8 cellular contexts compared by ENCODE assay signal in the genomic region with DNA sequence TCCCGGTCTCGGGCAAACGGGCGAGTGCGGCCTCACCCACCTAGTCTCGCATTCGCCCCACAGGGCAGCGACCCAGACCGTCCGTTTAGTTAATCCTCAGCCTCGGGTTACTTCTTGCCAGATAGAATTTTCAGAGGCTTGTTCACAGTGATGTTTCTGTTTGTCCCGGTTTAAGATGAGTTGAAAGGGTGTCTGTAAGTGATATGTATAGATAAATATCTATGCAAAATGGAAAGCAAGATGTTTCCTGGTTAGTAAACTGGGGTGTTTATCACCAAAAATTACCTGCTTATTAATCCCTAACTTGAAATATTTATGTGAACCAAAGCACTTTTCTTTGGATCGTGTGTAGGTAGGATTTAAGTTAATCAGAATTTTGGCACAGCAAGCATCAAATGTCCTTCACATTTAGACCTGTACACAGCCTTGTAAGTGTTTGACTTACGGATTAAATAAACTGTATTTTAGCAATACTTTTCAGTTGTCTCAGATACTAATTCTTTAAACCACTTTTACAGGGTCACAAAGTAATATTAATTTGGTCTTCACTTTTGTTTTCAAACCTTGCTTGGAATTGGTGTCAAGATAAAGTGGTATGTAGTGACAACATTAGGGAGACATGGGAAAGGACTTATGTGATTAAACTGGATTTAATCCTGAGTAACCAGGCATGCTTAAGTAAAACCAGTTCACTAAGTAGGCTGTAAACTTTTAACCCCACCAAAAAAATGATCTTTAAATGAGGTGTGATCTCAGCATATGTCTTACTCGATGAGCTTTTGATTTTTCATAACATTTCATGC. TPM values are rescaled to one million over a fixed set of nuclear protein-coding genes. Genes with fewer than 3 reads are reported as not detected.
DNase-seq lines count a peak whose midpoint lies in the region; ATAC-seq and TF ChIP-seq lines count a peak whose summit lies in the region.

No MANE protein-coding gene starts in this region.

- peak overlapping the region; percentile 97 to 99 (median 98) for H3K4me3 Mint-ChIP-seq in naive B cell

- ATAC-seq in naive B cell (ENCODE audit: low read depth in 2 of 2), result no peak
- ATAC-seq in GM18502 (IDR thresholded peaks at IDR 0.05; ENCODE audit: poor library complexity, unreplicated experiment), result no peak

- DNase-seq in SIG-M5 treated with dmso at 0.1 percent for 504 hours (lab: John Stamatoyannopoulos, UW; ENCODE audit: unreplicated experiment) (peak; percentile 43), SIG-M5 (lab: John Stamatoyannopoulos, UW) (no peak), naive B cell (no peak), medulla oblongata (ENCODE audit: extremely low spot score) (no peak)
- no peak for DNase-seq in stimulated activated CD4-positive, alpha-beta T cell treated with anti-CD3 and anti-CD28 coated beads, Interleukin-4, amount 100 ng/mL, for 1 hour

- peaks cover 29 to 43% (median 39%) of the 10 kb centered on the region in 3 donors for H3K4me1 Mint-ChIP-seq in naive B cell

- peaks cover 9% of the 10 kb centered on the region for H3K4me1 ChIP-seq in ectodermal cell (ENCODE audit: control insufficient read depth, insufficient read depth, low read length)

- no peaks in the 10 kb centered on the region for H3K27me3 ChIP-seq in ectodermal cell (ENCODE audit: control insufficient read depth, insufficient read depth, low read length, poor library complexity, severe bottlenecking)

- peak overlapping the region; percentile 97 for H3K27ac ChIP-seq in ectodermal cell (ENCODE audit: insufficient read depth, low read depth, low read length, poor library complexity, severe bottlenecking)

- H3K27me3 Mint-ChIP-seq in naive B cell, result no peaks in the 10 kb centered on the region

- peaks cover 0 to 5% of the 10 kb centered on the region in 2 donors for H3K36me3 Mint-ChIP-seq in naive B cell

- H3K9me3 Mint-ChIP-seq in naive B cell, result no peaks in the 10 kb centered on the region

- 3 to 4% methylated on average over 13 to 14 of the region's 15 CpGs for WGBS in ectodermal cell, 2 experiments

- peak overlapping the region; percentile 86 to 99 (median 92) for H3K27ac Mint-ChIP-seq in naive B cell

- peak overlapping the region; percentile 95 for H3K4me3 ChIP-seq in ectodermal cell (ENCODE audit: insufficient read depth, low read depth, low read length)

- H3K36me3 ChIP-seq in ectodermal cell (ENCODE audit: control insufficient read depth, insufficient read depth, low read length), result peaks cover 3% of the 10 kb centered on the region

- no peaks in the 10 kb centered on the region for H3K9me3 ChIP-seq in ectodermal cell (ENCODE audit: control insufficient read depth, low read length)

TF ChIP-seq in PFSK-1, 5 proteins besides CTCF, POLR2A, EP300 and RAD21:
- TF ChIP-seq SIN3A (IDR thresholded peaks at IDR 0.05; ENCODE audit: borderline replicate concordance, insufficient read depth, low read length), result 0 out of 2 replicates have a peak, but pooled peaks have one; percentile 55
- TF ChIP-seq, protein P1, sequence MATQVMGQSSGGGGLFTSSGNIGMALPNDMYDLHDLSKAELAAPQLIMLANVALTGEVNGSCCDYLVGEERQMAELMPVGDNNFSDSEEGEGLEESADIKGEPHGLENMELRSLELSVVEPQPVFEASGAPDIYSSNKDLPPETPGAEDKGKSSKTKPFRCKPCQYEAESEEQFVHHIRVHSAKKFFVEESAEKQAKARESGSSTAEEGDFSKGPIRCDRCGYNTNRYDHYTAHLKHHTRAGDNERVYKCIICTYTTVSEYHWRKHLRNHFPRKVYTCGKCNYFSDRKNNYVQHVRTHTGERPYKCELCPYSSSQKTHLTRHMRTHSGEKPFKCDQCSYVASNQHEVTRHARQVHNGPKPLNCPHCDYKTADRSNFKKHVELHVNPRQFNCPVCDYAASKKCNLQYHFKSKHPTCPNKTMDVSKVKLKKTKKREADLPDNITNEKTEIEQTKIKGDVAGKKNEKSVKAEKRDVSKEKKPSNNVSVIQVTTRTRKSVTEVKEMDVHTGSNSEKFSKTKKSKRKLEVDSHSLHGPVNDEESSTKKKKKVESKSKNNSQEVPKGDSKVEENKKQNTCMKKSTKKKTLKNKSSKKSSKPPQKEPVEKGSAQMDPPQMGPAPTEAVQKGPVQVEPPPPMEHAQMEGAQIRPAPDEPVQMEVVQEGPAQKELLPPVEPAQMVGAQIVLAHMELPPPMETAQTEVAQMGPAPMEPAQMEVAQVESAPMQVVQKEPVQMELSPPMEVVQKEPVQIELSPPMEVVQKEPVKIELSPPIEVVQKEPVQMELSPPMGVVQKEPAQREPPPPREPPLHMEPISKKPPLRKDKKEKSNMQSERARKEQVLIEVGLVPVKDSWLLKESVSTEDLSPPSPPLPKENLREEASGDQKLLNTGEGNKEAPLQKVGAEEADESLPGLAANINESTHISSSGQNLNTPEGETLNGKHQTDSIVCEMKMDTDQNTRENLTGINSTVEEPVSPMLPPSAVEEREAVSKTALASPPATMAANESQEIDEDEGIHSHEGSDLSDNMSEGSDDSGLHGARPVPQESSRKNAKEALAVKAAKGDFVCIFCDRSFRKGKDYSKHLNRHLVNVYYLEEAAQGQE (IDR thresholded peaks at IDR 0.05; ENCODE audit: insufficient read depth in 1 of 2, low read depth in 2 of 2, low read length in 2 of 2), result no peak
TF ChIP-seq in PFSK-1: peak in this region for 1.

RNA-seq across cellular contexts. Expression of a gene that starts 0.9 kb away (rescaled TPM):
- polyA plus RNA-seq in PFSK-1 (2012; ENCODE audit: insufficient read length, low read depth), result 9.1 TPM
- 63.4 TPM for polyA plus RNA-seq in ectodermal cell (2013, experiment 1 of 4)
- 58.3 TPM for polyA plus RNA-seq in ectodermal cell (2013, experiment 2 of 4)
- 38.7 TPM for polyA plus RNA-seq in ectodermal cell (2013, experiment 3 of 4)
- 45.1 TPM for polyA plus RNA-seq in ectodermal cell (2013, experiment 4 of 4)
- 10 to 100 TPM in 4 of 6 donors, 1 to 10 TPM in 2; 7.8 to 15.8 (median 12.0) TPM for polyA plus RNA-seq in naive B cell (ENCODE audit: low read depth in 6 of 6)
